Comparison of ENCODE assay signal across 1 cellular context in genomic region chr16:22664132-22664531, GRCh38.
TF ChIP-seq lines count a peak whose summit lies in the region.

No MANE protein-coding gene starts in this region.

TF ChIP-seq in HEK293, 187 proteins besides CTCF, POLR2A, EP300 and RAD21 (continued from another document):
- TF ChIP-seq ZBTB10 (tag by site-specific recombination; IDR thresholded peaks at IDR 0.05) (no peak), ZNF140 (tag by site-specific recombination; IDR thresholded peaks at IDR 0.05) (no peak), ZNF121 (tag by site-specific recombination; IDR thresholded peaks at IDR 0.05) (peak; percentile 57; the same call in 1 of the 2 replicates), ZNF544 (tag by site-specific recombination; IDR thresholded peaks at IDR 0.05) (no peak), ZNF26 (tag by site-specific recombination; IDR thresholded peaks at IDR 0.05) (no peak)
- TF ChIP-seq, protein P1, sequence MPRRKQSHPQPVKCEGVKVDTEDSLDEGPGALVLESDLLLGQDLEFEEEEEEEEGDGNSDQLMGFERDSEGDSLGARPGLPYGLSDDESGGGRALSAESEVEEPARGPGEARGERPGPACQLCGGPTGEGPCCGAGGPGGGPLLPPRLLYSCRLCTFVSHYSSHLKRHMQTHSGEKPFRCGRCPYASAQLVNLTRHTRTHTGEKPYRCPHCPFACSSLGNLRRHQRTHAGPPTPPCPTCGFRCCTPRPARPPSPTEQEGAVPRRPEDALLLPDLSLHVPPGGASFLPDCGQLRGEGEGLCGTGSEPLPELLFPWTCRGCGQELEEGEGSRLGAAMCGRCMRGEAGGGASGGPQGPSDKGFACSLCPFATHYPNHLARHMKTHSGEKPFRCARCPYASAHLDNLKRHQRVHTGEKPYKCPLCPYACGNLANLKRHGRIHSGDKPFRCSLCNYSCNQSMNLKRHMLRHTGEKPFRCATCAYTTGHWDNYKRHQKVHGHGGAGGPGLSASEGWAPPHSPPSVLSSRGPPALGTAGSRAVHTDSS (tag by site-specific recombination; IDR thresholded peaks at IDR 0.05), result no peak
